In genomic region chr6:52263709-52264320, GRCh38 we compare ENCODE assay signal across 9 cellular contexts. TPM values are rescaled to one million over a fixed set of nuclear protein-coding genes. Genes with fewer than 3 reads are reported as not detected.
DNase-seq lines count a peak whose midpoint lies in the region; ATAC-seq and TF ChIP-seq lines count a peak whose summit lies in the region.
"Had no signal": no experiment of that assay in that cellular context is flagged by ENCODE, and none has a peak within 500 bp of the region (broad histone marks: within the 10 kb centered on the region; RNA-seq: fewer than 3 reads in every experiment).

No MANE protein-coding gene starts in this region.

- POLR2A ChIA-PET in PC-3 (lab: Charles Lee; ENCODE audit: unreplicated experiment): no interaction called here

- no peaks in the 10 kb centered on the region for H3K27me3 Mint-ChIP-seq in CD4-positive, CD25-positive, alpha-beta regulatory T cell
- H3K27me3 Mint-ChIP-seq in activated T-cell treated with anti-CD3 and anti-CD28 coated beads, Interleukin-2, amount 50 U/mL, for 4 hours (ENCODE audit: low read depth): no peaks in the 10 kb centered on the region
- H3K27me3 Mint-ChIP-seq in osteocyte (ENCODE audit: unreplicated experiment): no peaks in the 10 kb centered on the region

- CTCF ChIA-PET in PC-3 (lab: Charles Lee): no interaction called here

- H3K4me1 Mint-ChIP-seq in CD4-positive, CD25-positive, alpha-beta regulatory T cell: peaks cover 0 to 13% (median 11%) of the 10 kb centered on the region in 4 donors
- H3K4me1 Mint-ChIP-seq in activated T-cell treated with anti-CD3 and anti-CD28 coated beads, Interleukin-2, amount 50 U/mL, for 4 hours (ENCODE audit: low read depth): peaks cover 12% of the 10 kb centered on the region
- peaks cover 6% of the 10 kb centered on the region for H3K4me1 Mint-ChIP-seq in osteocyte (ENCODE audit: unreplicated experiment)

- DNase-seq in CD4-positive, CD25-positive, alpha-beta regulatory T cell: peak; percentile 43 to 74 (median 67)
- peak; percentile 76 for DNase-seq in PC-3
- peak; percentile 59 for DNase-seq in activated T-cell treated with anti-CD3 and anti-CD28 coated beads, Interleukin-2, amount 50 U/mL, for 4 hours
- peak; percentile 83 for DNase-seq in fibroblast of peridontal ligament (ENCODE audit: extremely low read depth)
- DNase-seq in osteocyte (ENCODE audit: extremely low spot score, unreplicated experiment): no peak
- peak; percentile 46 to 70 for DNase-seq in tibial artery

- no peaks in the 10 kb centered on the region for H3K9me3 Mint-ChIP-seq in CD4-positive, CD25-positive, alpha-beta regulatory T cell
- no peaks in the 10 kb centered on the region for H3K9me3 Mint-ChIP-seq in activated T-cell treated with anti-CD3 and anti-CD28 coated beads, Interleukin-2, amount 50 U/mL, for 4 hours
- H3K9me3 Mint-ChIP-seq in osteocyte (ENCODE audit: unreplicated experiment): no peaks in the 10 kb centered on the region
- H3K9me3 Mint-ChIP-seq: T-helper 1 cell treated with Interleukin-12 subunit alpha and Interleukin-12 subunit beta and Interleukin-4 antibody, amounts not matched to agents 30 μg/mL and 1 μg/mL, for 36 hours had no signal

- peak; percentile 79 to 81 for ATAC-seq in CD4-positive, CD25-positive, alpha-beta regulatory T cell (ENCODE audit: low read depth in 2 of 2)
- peak; percentile 69 for ATAC-seq in GM19043 (IDR thresholded peaks at IDR 0.05; ENCODE audit: low read depth, unreplicated experiment)
- ATAC-seq in HG03460 (IDR thresholded peaks at IDR 0.05; ENCODE audit: unreplicated experiment): peak; percentile 71
- peak; percentile 62 for ATAC-seq in PC-3
- ATAC-seq in activated T-cell treated with anti-CD3 and anti-CD28 coated beads, Interleukin-2, amount 50 U/mL, for 4 hours: peak; percentile 78 to 79

- peaks cover 60% of the 10 kb centered on the region for H3K36me3 ChIP-seq in CD4-positive, CD25-positive, alpha-beta regulatory T cell (ENCODE audit: control insufficient read depth, insufficient read depth, low read length)
- H3K36me3 ChIP-seq in PC-3 (ENCODE audit: low read depth, low read length) (peaks cover 69% of the 10 kb centered on the region), tibial artery (peaks cover 29 to 62% (median 49%) of the 10 kb centered on the region in 3 donors)

- H3K27me3 ChIP-seq in CD4-positive, CD25-positive, alpha-beta regulatory T cell (ENCODE audit: control insufficient read depth, insufficient read depth, low read length): no peaks in the 10 kb centered on the region
- no peaks in the 10 kb centered on the region for H3K27me3 ChIP-seq in PC-3 (ENCODE audit: low read length)
- H3K27me3 ChIP-seq in tibial artery: no peaks in the 10 kb centered on the region

- no peaks in the 10 kb centered on the region for H3K79me2 ChIP-seq in PC-3 (ENCODE audit: low read length)

- H2AFZ ChIP-seq in PC-3 (ENCODE audit: low read length): no peak overlapping the region

- H3K9me2 ChIP-seq in PC-3 (replicated peaks; ENCODE audit: low read length): no peaks in the 10 kb centered on the region

- intact Hi-C loops in PC-3 (cut with micrococcal nuclease): loop anchor here (1.0 to 2.0 kb wide), 2 partner anchors 29 to 101 kb away; no protein-coding TSS in a partner anchor
- intact Hi-C loops in tibial artery (cut with DNase I; ENCODE audit: low total_unique reads): no loop called here

- H4K20me1 ChIP-seq in PC-3 (ENCODE audit: low read length): 0 out of 2 replicates have a peak, but pooled peaks cover 10% of the 10 kb centered on the region

- no TSS peak for BruUV-seq in PC-3 (replicated peaks; lab: Mats Ljungman, UMichigan)

- no peaks in the 10 kb centered on the region for H3K9me3 ChIP-seq in CD4-positive, CD25-positive, alpha-beta regulatory T cell (ENCODE audit: control insufficient read depth in 2 of 2, low read length in 2 of 2)
- H3K9me3 ChIP-seq in PC-3 (ENCODE audit: low read length) (no peaks in the 10 kb centered on the region), tibial artery (no peaks in the 10 kb centered on the region)

- H3K36me3 Mint-ChIP-seq in CD4-positive, CD25-positive, alpha-beta regulatory T cell: peaks cover 49% of the 10 kb centered on the region
- peaks cover 53% of the 10 kb centered on the region for H3K36me3 Mint-ChIP-seq in activated T-cell treated with anti-CD3 and anti-CD28 coated beads, Interleukin-2, amount 50 U/mL, for 4 hours (ENCODE audit: insufficient read depth)
- peaks cover 25% of the 10 kb centered on the region for H3K36me3 Mint-ChIP-seq in osteocyte (ENCODE audit: unreplicated experiment)

- no peak overlapping the region for H3K4me3 Mint-ChIP-seq in CD4-positive, CD25-positive, alpha-beta regulatory T cell
- no peak overlapping the region for H3K4me3 Mint-ChIP-seq in activated T-cell treated with anti-CD3 and anti-CD28 coated beads, Interleukin-2, amount 50 U/mL, for 4 hours
- no peak overlapping the region for H3K4me3 Mint-ChIP-seq in osteocyte (ENCODE audit: unreplicated experiment)
- H3K4me3 Mint-ChIP-seq: T-helper 1 cell treated with Interleukin-12 subunit alpha and Interleukin-12 subunit beta and Interleukin-4 antibody, amounts not matched to agents 30 μg/mL and 1 μg/mL, for 36 hours had no signal

- H3K9ac ChIP-seq in PC-3 (ENCODE audit: low read length): no peak overlapping the region

- no peaks in the 10 kb centered on the region for H3K4me1 ChIP-seq in CD4-positive, CD25-positive, alpha-beta regulatory T cell (ENCODE audit: control insufficient read depth, insufficient read depth, low read length, poor library complexity, severe bottlenecking)
- peaks cover 15% of the 10 kb centered on the region for H3K4me1 ChIP-seq in PC-3 (ENCODE audit: insufficient read depth, low read length)
- no peaks in the 10 kb centered on the region for H3K4me1 ChIP-seq in tibial artery

- H3K4me3 ChIP-seq in CD4-positive, CD25-positive, alpha-beta regulatory T cell (ENCODE audit: low read depth, low read length): no peak overlapping the region
- H3K4me3 ChIP-seq in PC-3 (ENCODE audit: low read length) (no peak overlapping the region), tibial artery (no peak overlapping the region)

- H3K4me2 ChIP-seq in PC-3 (ENCODE audit: low read length): no peak overlapping the region

- no peaks in the 10 kb centered on the region for H3F3A ChIP-seq in PC-3 (ENCODE audit: low read length, unreplicated experiment)

- no peak overlapping the region for H3K27ac ChIP-seq in CD4-positive, CD25-positive, alpha-beta regulatory T cell (ENCODE audit: insufficient read depth, low read length, poor library complexity, severe bottlenecking)
- H3K27ac ChIP-seq in PC-3 (ENCODE audit: low read length) (no peak overlapping the region), tibial artery (no peak overlapping the region)

- H3K27ac Mint-ChIP-seq in CD4-positive, CD25-positive, alpha-beta regulatory T cell: peak overlapping the region; percentile 18 to 90 (median 54)
- no peak overlapping the region for H3K27ac Mint-ChIP-seq in osteocyte (ENCODE audit: unreplicated experiment)
- H3K27ac Mint-ChIP-seq: T-helper 1 cell treated with Interleukin-12 subunit alpha and Interleukin-12 subunit beta and Interleukin-4 antibody, amounts not matched to agents 30 μg/mL and 1 μg/mL, for 36 hours had no signal

- peak; percentile 94 for TF ChIP-seq CTCF in PC-3 (conservative IDR thresholded peaks at IDR 0.05; ENCODE audit: low read depth, low read length)
- peak; percentile 96 for TF ChIP-seq CTCF in osteocyte (IDR thresholded peaks at IDR 0.05)
- TF ChIP-seq CTCF in tibial artery (IDR thresholded peaks at IDR 0.05): peak; percentile 72 to 96

RNA-seq across cellular contexts. Expression of gene IL17F, which starts 19.5 kb away (rescaled TPM):
- 0.64 TPM for total RNA-seq in CD4-positive, CD25-positive, alpha-beta regulatory T cell
- polyA plus RNA-seq in CD4-positive, CD25-positive, alpha-beta regulatory T cell: under 1 TPM in 1 of 4 donors, not detected in 3; 0.46 TPM
- total RNA-seq in PC-3 (2014; rRNA removed) (not detected in 2 replicates), osteocyte (not detected in 2 replicates)
- 10 to 100 TPM in 2 of 3 donors, 1 to 10 TPM in 1; 1.8 to 52.4 (median 27.0) TPM for total RNA-seq in activated T-cell treated with anti-CD3 and anti-CD28 coated beads, Interleukin-2, amount 50 U/mL, for 4 hours

RNA-seq across cellular contexts. Expression of gene MCM3, which starts 20.7 kb away (rescaled TPM):
- 24.5 TPM for total RNA-seq in CD4-positive, CD25-positive, alpha-beta regulatory T cell
- 10 to 100 TPM; 60.6 to 67.8 (median 62.0) TPM for polyA plus RNA-seq in CD4-positive, CD25-positive, alpha-beta regulatory T cell
- total RNA-seq in PC-3 (2014; rRNA removed) (201 and 203 TPM in 2 replicates), osteocyte (32.1 and 32.6 TPM in 2 replicates)
- total RNA-seq in activated T-cell treated with anti-CD3 and anti-CD28 coated beads, Interleukin-2, amount 50 U/mL, for 4 hours: 100 to 1,000 TPM; 184 to 240 (median 199) TPM
